ENCODE assay signal across 15 cellular contexts in the genomic region with DNA sequence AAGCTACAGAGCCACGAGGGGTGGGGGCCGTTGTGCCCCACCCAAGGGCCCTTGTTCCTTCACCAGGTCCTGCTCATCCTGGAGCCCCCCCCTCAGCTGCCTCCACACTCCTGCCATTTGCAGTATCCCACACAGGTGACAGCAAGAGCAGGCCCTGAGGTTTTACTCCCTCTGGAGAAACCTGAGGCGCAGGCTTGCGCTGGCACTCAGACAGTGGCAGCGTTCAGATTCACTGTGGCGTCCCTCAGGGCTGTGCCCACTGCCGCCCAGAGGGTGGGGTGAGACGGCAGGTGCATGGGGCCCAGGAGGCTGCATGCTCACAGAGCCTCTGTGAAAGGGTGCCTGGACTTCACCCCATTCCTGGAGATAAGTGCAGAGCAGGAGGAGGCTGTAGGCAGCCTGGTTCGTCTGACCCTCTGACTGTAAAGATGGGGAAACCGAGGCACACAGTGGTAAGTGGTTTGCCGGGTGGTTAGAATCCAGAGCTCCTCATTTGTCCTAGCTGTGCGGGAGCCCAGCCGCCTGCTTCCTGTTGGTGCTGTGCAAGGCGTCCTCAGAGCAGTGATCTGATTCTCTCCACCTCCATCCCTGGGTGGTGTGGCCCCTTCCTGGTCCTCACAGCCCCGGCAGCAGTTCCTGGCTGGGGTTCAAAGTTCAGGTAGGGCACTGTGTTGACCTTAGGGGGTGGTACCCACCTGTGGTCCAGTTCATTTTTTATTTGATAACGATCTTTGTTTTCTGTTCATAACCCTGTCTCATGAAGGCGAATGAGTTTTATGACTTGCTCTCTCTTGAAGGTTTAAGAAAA. TPM values are rescaled to one million over a fixed set of nuclear protein-coding genes. Genes with fewer than 3 reads are reported as not detected.
DNase-seq lines count a peak whose midpoint lies in the region; ATAC-seq, FAIRE-seq and TF ChIP-seq lines count a peak whose summit lies in the region.
"Had no signal": no experiment of that assay in that cellular context is flagged by ENCODE, and none has a peak within 500 bp of the region (broad histone marks: within the 10 kb centered on the region; RNA-seq: fewer than 3 reads in every experiment).

No MANE protein-coding gene starts in this region.

- no peak for TF ChIP-seq CTCF in esophagus squamous epithelium (IDR thresholded peaks at IDR 0.05)

- H3K4me3 ChIP-seq in small intestine (ENCODE audit: low read depth in 1 of 2, low read length in 2 of 2) (peak overlapping the region in 1 of 2 donors; percentile 69), esophagus squamous epithelium (no peak overlapping the region)

- no peak for ATAC-seq in activated T-cell treated with anti-CD3 and anti-CD28 coated beads, Interleukin-2, amount 50 U/mL, for 72 hours (replicated peaks in 1 of 2)
- ATAC-seq in left colon (peak; percentile 44), HG02840 (IDR thresholded peaks at IDR 0.05; ENCODE audit: low FRiP score, unreplicated experiment) (no peak)
- ATAC-seq: activated CD8-positive, alpha-beta memory T cell treated with anti-CD3 and anti-CD28 coated beads, Interleukin-2, amount 10 ng/mL, durations not matched to agents 7 days and 5 days; stimulated activated naive CD8-positive, alpha-beta T cell treated with anti-CD3 and anti-CD28 coated beads, Interleukin-15, Interleukin-2, amounts not matched to agents 100 U/mL and 50 U/mL, for 24 hours had no signal

- DNase-seq in activated T-cell treated with anti-CD3 and anti-CD28 coated beads, Interleukin-2, amount 50 U/mL, for 72 hours, result no peak
- DNase-seq in activated T-cell treated with anti-CD3 and anti-CD28 coated beads for 4 hours (no peak), NCI-H69 (lab: John Stamatoyannopoulos, UW) (peak; percentile 33), left colon (peak; percentile 74 to 84), small intestine (peak; percentile 72), esophagus squamous epithelium (lab: John Stamatoyannopoulos, UW) (no peak), HUDEP-2 (lab: John Stamatoyannopoulos, UW; ENCODE audit: unreplicated experiment in 76 of 76) (no peak)
- DNase-seq: activated CD8-positive, alpha-beta memory T cell treated with anti-CD3 and anti-CD28 coated beads, Interleukin-2, amount 10 ng/mL, durations not matched to agents 7 days and 5 days; MM.1S; NCI-H510A; SIG-M5; stimulated activated naive CD8-positive, alpha-beta T cell treated with anti-CD3 and anti-CD28 coated beads, Interleukin-15, Interleukin-2, amounts not matched to agents 100 U/mL and 50 U/mL, for 24 hours; WERI-Rb-1 had no signal

- no peaks in the 10 kb centered on the region for H3K9me3 Mint-ChIP-seq in activated T-cell treated with anti-CD3 and anti-CD28 coated beads, Interleukin-2, amount 50 U/mL, for 72 hours

- no peaks in the 10 kb centered on the region for H3K36me3 Mint-ChIP-seq in activated T-cell treated with anti-CD3 and anti-CD28 coated beads, Interleukin-2, amount 50 U/mL, for 72 hours (ENCODE audit: insufficient read depth in 2 of 2)
- H3K36me3 Mint-ChIP-seq: activated CD8-positive, alpha-beta memory T cell treated with anti-CD3 and anti-CD28 coated beads, Interleukin-2, amount 10 ng/mL, durations not matched to agents 7 days and 5 days had no signal

- H3K27me3 ChIP-seq in small intestine (ENCODE audit: control insufficient read depth in 2 of 2, insufficient read depth in 2 of 2, low read length in 2 of 2) (no peaks in the 10 kb centered on the region), esophagus squamous epithelium (peaks cover 0 to 7% (median 0%) of the 10 kb centered on the region in 4 donors)
- H3K27me3 ChIP-seq: esophagus muscularis mucosa had no signal

- H3K9me3 ChIP-seq in small intestine (ENCODE audit: control insufficient read depth, low read depth) (no peaks in the 10 kb centered on the region), esophagus squamous epithelium (no peaks in the 10 kb centered on the region)
- H3K9me3 ChIP-seq: esophagus muscularis mucosa had no signal

- TF ChIP-seq POLR2A in esophagus squamous epithelium (IDR thresholded peaks at IDR 0.05), result no peak

- FAIRE-seq in small intestine (lab: Jason Lieb, UNC), result no peak

- 14 to 54% (median 28%) methylated on average over 17 of the region's 17 CpGs for WGBS in small intestine, 3 donors
- WGBS in esophagus squamous epithelium, 2 donors, result 71% methylated on average over 11 to 14 of the region's 17 CpGs

- H3K4me1 ChIP-seq in small intestine (ENCODE audit: control insufficient read depth in 2 of 2, insufficient read depth in 1 of 2, low read depth in 1 of 2, low read length in 1 of 2) (peaks cover 2 to 4% of the 10 kb centered on the region in 2 donors), esophagus squamous epithelium (peaks cover 10 to 24% (median 14%) of the 10 kb centered on the region in 3 donors)

- H3K4me1 Mint-ChIP-seq in activated T-cell treated with anti-CD3 and anti-CD28 coated beads, Interleukin-2, amount 50 U/mL, for 72 hours (ENCODE audit: low read depth), result peaks cover 4% of the 10 kb centered on the region

- no peak overlapping the region for H3K27ac Mint-ChIP-seq in activated T-cell treated with anti-CD3 and anti-CD28 coated beads, Interleukin-2, amount 50 U/mL, for 72 hours
- H3K27ac Mint-ChIP-seq: activated CD8-positive, alpha-beta memory T cell treated with anti-CD3 and anti-CD28 coated beads, Interleukin-2, amount 10 ng/mL, durations not matched to agents 7 days and 5 days had no signal

- H3K36me3 ChIP-seq in small intestine (ENCODE audit: control insufficient read depth in 2 of 2, insufficient read depth in 2 of 2, low read length in 2 of 2) (no peaks in the 10 kb centered on the region), esophagus squamous epithelium (no peaks in the 10 kb centered on the region)
- H3K36me3 ChIP-seq: esophagus muscularis mucosa, WERI-Rb-1 had no signal

- intact Hi-C loops in left colon (cut with DNase I, micrococcal nuclease) (no loop called here), esophagus squamous epithelium (cut with DNase I) (no loop called here)

- H3K27ac ChIP-seq in small intestine (ENCODE audit: low read depth in 1 of 2, low read length in 1 of 2), result peak overlapping the region; percentile 74 to 93
- no peak overlapping the region for H3K27ac ChIP-seq in esophagus squamous epithelium

- H3K27me3 Mint-ChIP-seq in activated T-cell treated with anti-CD3 and anti-CD28 coated beads, Interleukin-2, amount 50 U/mL, for 72 hours (ENCODE audit: low read depth), result peaks cover 31% of the 10 kb centered on the region

- peak overlapping the region; percentile 21 to 39 for H3K4me3 Mint-ChIP-seq in activated T-cell treated with anti-CD3 and anti-CD28 coated beads, Interleukin-2, amount 50 U/mL, for 72 hours

RNA-seq across cellular contexts. Expression of gene SPIRE2, which starts 1.6 kb away (rescaled TPM):
- under 1 TPM; 0.69 to 0.91 TPM for total RNA-seq in activated T-cell treated with anti-CD3 and anti-CD28 coated beads, Interleukin-2, amount 50 U/mL, for 72 hours
- 10 to 100 TPM; 70.2 to 97.7 TPM for total RNA-seq in left colon
- 10 to 100 TPM; 19.6 to 47.9 (median 41.9) TPM for polyA plus RNA-seq in small intestine
- 1 to 10 TPM; 3.4 to 9.6 (median 4.3) TPM for total RNA-seq in esophagus squamous epithelium

RNA-seq across cellular contexts. Expression of gene FANCA, which starts 13.4 kb away (rescaled TPM):
- total RNA-seq in activated T-cell treated with anti-CD3 and anti-CD28 coated beads, Interleukin-2, amount 50 U/mL, for 72 hours, result 100 to 1,000 TPM in 1 of 2 donors, 10 to 100 TPM in 1; 90.6 to 128 TPM
- total RNA-seq in left colon (10 to 100 TPM; 11.1 to 26.6 TPM), esophagus squamous epithelium (10 to 100 TPM in 1 of 4 donors, 1 to 10 TPM in 3; 3.8 to 29.0 (median 6.8) TPM)
- polyA plus RNA-seq in small intestine, result 10 to 100 TPM in 1 of 3 donors, 1 to 10 TPM in 2; 3.0 to 21.1 (median 9.8) TPM

RNA-seq across cellular contexts. Expression of gene TCF25, which starts 43.6 kb away (rescaled TPM):
- total RNA-seq in activated T-cell treated with anti-CD3 and anti-CD28 coated beads, Interleukin-2, amount 50 U/mL, for 72 hours, result 100 to 1,000 TPM; 167 to 195 TPM
- total RNA-seq in left colon (100 to 1,000 TPM; 152 to 210 TPM), esophagus squamous epithelium (100 to 1,000 TPM in 2 of 4 donors, 10 to 100 TPM in 2; 79.7 to 124 (median 101) TPM)
- polyA plus RNA-seq in small intestine, result 100 to 1,000 TPM; 130 to 356 (median 204) TPM

Comparison
In these comparisons a context has a peak if more than half of its experiments do, and no peak if none do; other contexts are left out.
1. DNase-seq: peak in NCI-H69 (single experiment), left colon (2 of 2) and small intestine (single experiment); none in activated T-cell treated with anti-CD3 and anti-CD28 coated beads, Interleukin-2, amount 50 U/mL, for 72 hours (0 of 2), activated T-cell treated with anti-CD3 and anti-CD28 coated beads for 4 hours (single experiment), esophagus squamous epithelium (single experiment) and HUDEP-2 (0 of 76).
2. H3K27ac ChIP-seq: peak in small intestine (2 of 2); none in esophagus squamous epithelium (0 of 4).
3. RNA of gene SPIRE2, which starts 1.6 kb away (total RNA-seq): 70.2 to 97.7 TPM in left colon; 3.4 to 9.6 TPM in esophagus squamous epithelium and 0.69 to 0.91 TPM in activated T-cell treated with anti-CD3 and anti-CD28 coated beads, Interleukin-2, amount 50 U/mL, for 72 hours; every median in the first group is over 4 times any median in the second.